21 cellular contexts compared by ENCODE assay signal in the genomic region with DNA sequence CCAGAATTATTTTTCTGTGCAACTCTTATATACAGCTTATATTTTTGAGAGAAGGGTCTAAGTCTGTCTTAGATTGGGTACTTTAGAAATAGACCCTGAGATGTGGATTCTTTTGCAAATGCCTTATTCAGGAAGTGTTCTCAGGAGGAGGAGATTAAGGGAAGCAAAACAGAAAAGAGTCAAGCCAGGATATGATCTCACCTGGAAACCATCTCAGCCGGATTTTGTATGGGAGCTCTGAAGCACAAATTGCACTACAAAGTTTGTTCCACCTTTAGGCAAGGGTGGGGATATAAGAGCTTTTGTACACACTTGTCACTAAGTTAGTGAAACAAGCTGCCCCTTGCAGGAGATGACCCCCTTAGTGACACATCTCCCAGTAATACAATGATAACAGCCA.
A peak's percentile ranks its signal among the peaks of the same experiment; 100 is the strongest.
DNase-seq lines count a peak whose midpoint lies in the region; ATAC-seq, FAIRE-seq and TF ChIP-seq lines count a peak whose summit lies in the region.
"Had no signal": no experiment of that assay in that cellular context is flagged by ENCODE, and none has a peak within 500 bp of the region (broad histone marks: within the 10 kb centered on the region; RNA-seq: fewer than 3 reads in every experiment).

No MANE protein-coding gene starts in this region.

- no peaks in the 10 kb centered on the region for H3K27me3 ChIP-seq in PC-3 (ENCODE audit: low read length)
- H3K27me3 ChIP-seq in sigmoid colon: no peaks in the 10 kb centered on the region
- H3K27me3 ChIP-seq: ascending aorta, SJSA1 had no signal

- peak; percentile 25 for DNase-seq in ELF-1 (ENCODE audit: low read depth, low spot score)
- DNase-seq in PC-3: peak; percentile 48
- peak; percentile 13 for DNase-seq in choroid plexus epithelial cell (ENCODE audit: low read depth)
- DNase-seq in lung microvascular endothelial cell (ENCODE audit: low read depth in 2 of 2): peak; percentile 14 to 43
- DNase-seq in NCI-H2107 treated with DMSO at 0.1 percent for 48 hours (lab: John Stamatoyannopoulos, UW; ENCODE audit: unreplicated experiment): no peak
- no peak for DNase-seq in D721Med (ENCODE audit: insufficient read length, low spot score)
- no peak for DNase-seq in sigmoid colon
- DNase-seq: activated CD4-positive, alpha-beta T cell treated with anti-CD3 and anti-CD28 coated beads, Interleukin-2, amount 50 U/mL, for 48 hours; activated naive CD4-positive, alpha-beta T cell treated with Interleukin-2 at 50 U/mL for 16 hours; CD4-positive, alpha-beta memory T cell; H7; NCI-H1436 treated with DMSO at 0.1 percent for 48 hours; NCI-H2171 treated with DMSO at 0.1 percent for 48 hours; NCI-H774; stimulated activated CD4-positive, alpha-beta T cell treated with anti-CD3 and anti-CD28 coated beads, Interleukin-15, amount 100 ng/mL, for 24 hours had no signal

- peak overlapping the region; percentile 65 for H2AFZ ChIP-seq in PC-3 (ENCODE audit: low read length)

- no peak for TF ChIP-seq EP300 in sigmoid colon (IDR thresholded peaks at IDR 0.05)

- no peaks in the 10 kb centered on the region for H3K79me2 ChIP-seq in PC-3 (ENCODE audit: low read length)

- POLR2A ChIA-PET in PC-3 (lab: Charles Lee; ENCODE audit: unreplicated experiment): no interaction called here

- intact Hi-C loops in PC-3 (cut with micrococcal nuclease): no loop called here
- intact Hi-C loops in sigmoid colon (cut with DNase I): no loop called here

- no peaks in the 10 kb centered on the region for H3K36me3 ChIP-seq in PC-3 (ENCODE audit: low read depth, low read length)
- H3K36me3 ChIP-seq in sigmoid colon: no peaks in the 10 kb centered on the region
- H3K36me3 ChIP-seq: ascending aorta, SJSA1, thoracic aorta had no signal

- CTCF ChIA-PET in PC-3 (lab: Charles Lee): no interaction called here

- H3K27ac ChIP-seq in PC-3 (ENCODE audit: low read length) (no peak overlapping the region), sigmoid colon (no peak overlapping the region)
- H3K27ac ChIP-seq: ascending aorta, coronary artery, SJSA1, thoracic aorta had no signal

- no peak for TF ChIP-seq CTCF in PC-3 (conservative IDR thresholded peaks at IDR 0.05; ENCODE audit: low read depth, low read length)
- TF ChIP-seq CTCF in choroid plexus epithelial cell (conservative IDR thresholded peaks at IDR 0.05; ENCODE audit: low read depth, low read length): no peak
- no peak for TF ChIP-seq CTCF in D721Med (IDR thresholded peaks at IDR 0.05; ENCODE audit: insufficient read depth, missing control alignments)
- no peak for TF ChIP-seq CTCF in sigmoid colon (IDR thresholded peaks at IDR 0.05)

- WGBS in sigmoid colon, 2 donors: 65 to 69% methylated on average over 1 of the region's 1 CpG

- TF ChIP-seq POLR2A in sigmoid colon (IDR thresholded peaks at IDR 0.05): no peak

- H3K4me3 ChIP-seq in PC-3 (ENCODE audit: low read length) (no peak overlapping the region), choroid plexus epithelial cell (ENCODE audit: low read depth, low read length) (no peak overlapping the region), sigmoid colon (no peak overlapping the region)
- H3K4me3 ChIP-seq: ascending aorta, coronary artery, SJSA1, thoracic aorta had no signal

- H3K9me3 ChIP-seq in PC-3 (ENCODE audit: low read length): no peaks in the 10 kb centered on the region
- H3K9me3 ChIP-seq in sigmoid colon: no peaks in the 10 kb centered on the region
- H3K9me3 ChIP-seq: ascending aorta, SJSA1, thoracic aorta had no signal

- H3K4me1 ChIP-seq in PC-3 (ENCODE audit: insufficient read depth, low read length) (peaks cover 6% of the 10 kb centered on the region), sigmoid colon (no peaks in the 10 kb centered on the region)
- H3K4me1 ChIP-seq: ascending aorta, SJSA1 had no signal

- no peaks in the 10 kb centered on the region for H3F3A ChIP-seq in PC-3 (ENCODE audit: low read length, unreplicated experiment)

- no peaks in the 10 kb centered on the region for H3K9me2 ChIP-seq in PC-3 (replicated peaks; ENCODE audit: low read length)

- BruUV-seq in PC-3 (replicated peaks; lab: Mats Ljungman, UMichigan): no TSS peak

- no peak for FAIRE-seq in D721Med (lab: Jason Lieb, UNC)
- FAIRE-seq: frontal cortex had no signal

- no peaks in the 10 kb centered on the region for H4K20me1 ChIP-seq in PC-3 (ENCODE audit: low read length)

- no peak overlapping the region for H3K9ac ChIP-seq in PC-3 (ENCODE audit: low read length)

- peak overlapping the region; percentile 48 for H3K4me2 ChIP-seq in PC-3 (ENCODE audit: low read length)

- ATAC-seq in PC-3 (peak; percentile 58), esophagus mucosa (no peak)

Comparison
In these comparisons a context has a peak if more than half of its experiments do, and no peak if none do; other contexts are left out.
1. DNase-seq: peak in ELF-1 (single experiment), PC-3 (single experiment), choroid plexus epithelial cell (single experiment) and lung microvascular endothelial cell (2 of 2); none in NCI-H2107 treated with DMSO at 0.1 percent for 48 hours (single experiment), D721Med (single experiment) and sigmoid colon (single experiment).